In genomic region chr2:129092871-129093385, GRCh38 we compare ENCODE assay signal across 20 cellular contexts.
DNase-seq lines count a peak whose midpoint lies in the region; ATAC-seq and TF ChIP-seq lines count a peak whose summit lies in the region.
"Had no signal": no experiment of that assay in that cellular context is flagged by ENCODE, and none has a peak within 500 bp of the region (broad histone marks: within the 10 kb centered on the region; RNA-seq: fewer than 3 reads in every experiment).

No MANE protein-coding gene starts in this region.

- no peaks in the 10 kb centered on the region for H3K4me1 ChIP-seq in GM23338 (ENCODE audit: insufficient read depth)
- H3K4me1 ChIP-seq: neural progenitor cell, transverse colon had no signal

- no peak for TF ChIP-seq CTCF in GM23338 (conservative IDR thresholded peaks at IDR 0.05; ENCODE audit: low read depth in 2 of 2)
- TF ChIP-seq CTCF in nephron progenitor cell (IDR thresholded peaks at IDR 0.05): no peak

- peak overlapping the region; percentile 49; the same call in 1 of the 2 replicates for H2AFZ ChIP-seq in GM23338
- H2AFZ ChIP-seq: neural progenitor cell had no signal

- H3K79me2 ChIP-seq in GM23338 (replicated peaks; ENCODE audit: insufficient read depth): no peaks in the 10 kb centered on the region

- H3K36me3 Mint-ChIP-seq in GM23338 (ENCODE audit: low read depth) (no peaks in the 10 kb centered on the region), nephron progenitor cell (ENCODE audit: low read depth) (no peaks in the 10 kb centered on the region)
- H3K36me3 Mint-ChIP-seq: activated CD4-positive, alpha-beta memory T cell treated with anti-CD3 and anti-CD28 coated beads for 36 hours; neural progenitor cell had no signal

- no peak overlapping the region for H3K4me2 ChIP-seq in GM23338
- H3K4me2 ChIP-seq: neural progenitor cell had no signal

- H3K27ac Mint-ChIP-seq in GM23338 (no peak overlapping the region), nephron progenitor cell (no peak overlapping the region)
- H3K27ac Mint-ChIP-seq: activated CD4-positive, alpha-beta memory T cell treated with anti-CD3 and anti-CD28 coated beads for 36 hours; dendritic cell treated with granulocyte-macrophage colony-stimulating factor and Interleukin-4, amounts not matched to agents 40 ng/mL and 50 ng/mL, for 4 days; neural progenitor cell; progenitor cell of endocrine pancreas had no signal

- H3K36me3 ChIP-seq in GM23338 (ENCODE audit: insufficient read depth): no peaks in the 10 kb centered on the region
- H3K36me3 ChIP-seq: neural progenitor cell, transverse colon had no signal

- H3K9me3 Mint-ChIP-seq in GM23338 (no peaks in the 10 kb centered on the region), nephron progenitor cell (peaks cover 5% of the 10 kb centered on the region)
- H3K9me3 Mint-ChIP-seq: activated CD4-positive, alpha-beta memory T cell treated with anti-CD3 and anti-CD28 coated beads for 36 hours; dendritic cell treated with granulocyte-macrophage colony-stimulating factor and Interleukin-4, amounts not matched to agents 40 ng/mL and 50 ng/mL, for 4 days; neural progenitor cell had no signal

- H3F3A ChIP-seq in GM23338 (replicated peaks; ENCODE audit: low read depth): no peaks in the 10 kb centered on the region

- H3K4me3 ChIP-seq in GM23338: no peak overlapping the region
- H3K4me3 ChIP-seq: neural progenitor cell, transverse colon had no signal

- no peaks in the 10 kb centered on the region for H4K20me1 ChIP-seq in GM23338 (replicated peaks; ENCODE audit: insufficient read depth)

- H3K9me2 ChIP-seq in GM23338 (ENCODE audit: insufficient read depth): no peaks in the 10 kb centered on the region

- H3K27me3 Mint-ChIP-seq in GM23338 (ENCODE audit: insufficient read depth, low read depth, poor library complexity): peaks cover 1% of the 10 kb centered on the region
- peaks cover 4% of the 10 kb centered on the region for H3K27me3 Mint-ChIP-seq in nephron progenitor cell (ENCODE audit: low read depth, poor library complexity)
- H3K27me3 Mint-ChIP-seq: progenitor cell of endocrine pancreas had no signal

- ATAC-seq in GM23338: no peak
- no peak for ATAC-seq in GM18519 (IDR thresholded peaks at IDR 0.05; ENCODE audit: low FRiP score, unreplicated experiment)
- ATAC-seq in HG03432 (IDR thresholded peaks at IDR 0.05; ENCODE audit: unreplicated experiment): no peak

- no peaks in the 10 kb centered on the region for H3K27me3 ChIP-seq in GM23338 (ENCODE audit: insufficient read depth)
- H3K27me3 ChIP-seq: neural progenitor cell, transverse colon had no signal

- H3K27ac ChIP-seq in GM23338 (ENCODE audit: low read depth): no peak overlapping the region
- H3K27ac ChIP-seq: neural progenitor cell, RWPE1, transverse colon had no signal

- DNase-seq in GM23338 (ENCODE audit: low spot score) (no peak), NCI-H2029 (lab: John Stamatoyannopoulos, UW) (peak; percentile 79), NCI-H524 (lab: John Stamatoyannopoulos, UW) (peak; percentile 42 to 77), nephron progenitor cell (peak; percentile 22)
- DNase-seq in activated T-cell treated with anti-CD3 and anti-CD28 coated beads, Interleukin-2, amount 50 U/mL, for 1 hour: no peak
- DNase-seq: activated CD4-positive, alpha-beta memory T cell treated with anti-CD3 and anti-CD28 coated beads for 36 hours; activated CD4-positive, CD25-positive, alpha-beta regulatory T cell; activated naive CD4-positive, alpha-beta T cell; AML-193; MM.1S; NCI-H2227 treated with DMSO at 0.1 percent for 48 hours; stimulated activated CD4-positive, alpha-beta T cell treated with anti-CD3 and anti-CD28 coated beads, Interleukin-1b, Interleukin-23, amount 100 ng/mL, for 48 hours; stimulated activated naive CD4-positive, alpha-beta T cell treated with Interleukin-2 at 50 U/mL for 16 hours; transverse colon had no signal

- H3K4me3 Mint-ChIP-seq in GM23338 (no peak overlapping the region), nephron progenitor cell (no peak overlapping the region)
- H3K4me3 Mint-ChIP-seq: activated CD4-positive, alpha-beta memory T cell treated with anti-CD3 and anti-CD28 coated beads for 36 hours; dendritic cell treated with granulocyte-macrophage colony-stimulating factor and Interleukin-4, amounts not matched to agents 40 ng/mL and 50 ng/mL, for 4 days; neural progenitor cell had no signal

- H3K4me1 Mint-ChIP-seq in GM23338: peaks cover 2% of the 10 kb centered on the region; the same call in 2 of the 3 replicates
- peaks cover 11% of the 10 kb centered on the region for H3K4me1 Mint-ChIP-seq in nephron progenitor cell
- H3K4me1 Mint-ChIP-seq: neural progenitor cell had no signal

TF ChIP-seq in GM23338, 12 proteins besides CTCF, POLR2A, EP300 and RAD21 (continues in another document):
- no peak for TF ChIP-seq REST (IDR thresholded peaks at IDR 0.05; ENCODE audit: unreplicated experiment)
- TF ChIP-seq EZH2phosphoT487 (IDR thresholded peaks at IDR 0.05; ENCODE audit: unreplicated experiment): no peak
- TF ChIP-seq NANOG (IDR thresholded peaks at IDR 0.05; ENCODE audit: borderline replicate concordance): no peak
- no peak for TF ChIP-seq STAT1 (IDR thresholded peaks at IDR 0.05; ENCODE audit: unreplicated experiment)

Comparison
In these comparisons a context has a peak if more than half of its experiments do, and no peak if none do; other contexts are left out.
1. DNase-seq: peak in NCI-H2029 (single experiment), NCI-H524 (2 of 2) and nephron progenitor cell (single experiment); none in GM23338 (single experiment) and activated T-cell treated with anti-CD3 and anti-CD28 coated beads, Interleukin-2, amount 50 U/mL, for 1 hour (single experiment).